11 cellular contexts compared by ENCODE assay signal in genomic region chr22:21876486-21877176, GRCh38. TPM values are rescaled to one million over a fixed set of nuclear protein-coding genes. Genes with fewer than 3 reads are reported as not detected.
A peak's percentile ranks its signal among the peaks of the same experiment; 100 is the strongest.
DNase-seq lines count a peak whose midpoint lies in the region; ATAC-seq and TF ChIP-seq lines count a peak whose summit lies in the region.
"Had no signal": no experiment of that assay in that cellular context is flagged by ENCODE, and none has a peak within 500 bp of the region (broad histone marks: within the 10 kb centered on the region; RNA-seq: fewer than 3 reads in every experiment).

No MANE protein-coding gene starts in this region.

- intact Hi-C loops in ascending aorta (cut with DNase I), result no loop called here
- intact Hi-C loops in Right ventricle myocardium superior (cut with DNase I), result no loop called here

- no peak overlapping the region for H3K27ac ChIP-seq in ascending aorta

- no peaks in the 10 kb centered on the region for H3K36me3 Mint-ChIP-seq in activated T-cell treated with anti-CD3 and anti-CD28 coated beads, Interleukin-2, amount 50 U/mL, for 4 hours (ENCODE audit: insufficient read depth)

- H3K9me3 ChIP-seq in ascending aorta, result no peaks in the 10 kb centered on the region

- no peaks in the 10 kb centered on the region for H3K9me3 Mint-ChIP-seq in activated T-cell treated with anti-CD3 and anti-CD28 coated beads, Interleukin-2, amount 50 U/mL, for 4 hours

- no peaks in the 10 kb centered on the region for H3K36me3 ChIP-seq in ascending aorta

- DNase-seq in AML-193 (lab: John Stamatoyannopoulos, UW) (peak; percentile 16 to 35), islet precursor cell (peak; percentile 10), anterior cingulate cortex (lab: John Stamatoyannopoulos, UW) (no peak), ascending aorta (ENCODE audit: low spot score in 2 of 2) (no peak), Right ventricle myocardium superior (no peak)
- no peak for DNase-seq in activated T-cell treated with anti-CD3 and anti-CD28 coated beads, Interleukin-2, amount 50 U/mL, for 4 hours
- DNase-seq: kidney glomerular epithelial cell, NCI-H1048 had no signal

- H3K27me3 ChIP-seq in ascending aorta, result no peaks in the 10 kb centered on the region

- no peak overlapping the region for H3K4me3 ChIP-seq in ascending aorta

- no peaks in the 10 kb centered on the region for H3K27me3 Mint-ChIP-seq in activated T-cell treated with anti-CD3 and anti-CD28 coated beads, Interleukin-2, amount 50 U/mL, for 4 hours (ENCODE audit: low read depth)

- peak overlapping the region; percentile 12 for H3K4me3 Mint-ChIP-seq in activated T-cell treated with anti-CD3 and anti-CD28 coated beads, Interleukin-2, amount 50 U/mL, for 4 hours

- ATAC-seq in HG02610 (IDR thresholded peaks at IDR 0.05; ENCODE audit: unreplicated experiment) (peak; percentile 79), GM21423 (IDR thresholded peaks at IDR 0.05; ENCODE audit: unreplicated experiment) (no peak), Right ventricle myocardium superior (ENCODE audit: poor library complexity) (no peak)
- ATAC-seq in activated T-cell treated with anti-CD3 and anti-CD28 coated beads, Interleukin-2, amount 50 U/mL, for 4 hours, result peak; percentile 96 to 98
- ATAC-seq: HCT116 had no signal

- no peak for TF ChIP-seq CTCF in ascending aorta (IDR thresholded peaks at IDR 0.05)

- H3K4me1 Mint-ChIP-seq in activated T-cell treated with anti-CD3 and anti-CD28 coated beads, Interleukin-2, amount 50 U/mL, for 4 hours (ENCODE audit: low read depth), result peaks cover 17% of the 10 kb centered on the region

- no peaks in the 10 kb centered on the region for H3K4me1 ChIP-seq in ascending aorta

RNA-seq across cellular contexts. Expression of gene MAPK1, which starts 9.2 kb away (rescaled TPM):
- total RNA-seq in activated T-cell treated with anti-CD3 and anti-CD28 coated beads, Interleukin-2, amount 50 U/mL, for 4 hours, result 100 to 1,000 TPM; 136 to 165 (median 138) TPM
- total RNA-seq in ascending aorta (43.3 TPM), Right ventricle myocardium superior (75.2 TPM)

Comparison
In these comparisons a context has a peak if more than half of its experiments do, and no peak if none do; other contexts are left out.
1. DNase-seq: peak in AML-193 (2 of 2) and islet precursor cell (single experiment); none in activated T-cell treated with anti-CD3 and anti-CD28 coated beads, Interleukin-2, amount 50 U/mL, for 4 hours (single experiment), anterior cingulate cortex (0 of 58), ascending aorta (0 of 2) and Right ventricle myocardium superior (single experiment).
2. ATAC-seq: peak in HG02610 (single experiment) and activated T-cell treated with anti-CD3 and anti-CD28 coated beads, Interleukin-2, amount 50 U/mL, for 4 hours (2 of 2); none in GM21423 (single experiment) and Right ventricle myocardium superior (single experiment).